Comparison of ENCODE assay signal across 9 cellular contexts in genomic region chr1:82861749-82862148, GRCh38.
"Had no signal": no experiment of that assay in that cellular context is flagged by ENCODE, and none has a peak within 500 bp of the region (broad histone marks: within the 10 kb centered on the region; RNA-seq: fewer than 3 reads in every experiment).

No MANE protein-coding gene starts in this region.

- H3K4me3 Mint-ChIP-seq: H9, HFFc6, IgD-negative memory B cell had no signal

- H2AFZ ChIP-seq: GM23248 had no signal

- FAIRE-seq: H54 had no signal

- H3K27ac ChIP-seq: GM23248, HL-60 had no signal

- DNase-seq: GM23248, GOT3, H9, HCEC 1CT, HFFc6, KG1 had no signal

- H3K9me3 Mint-ChIP-seq: H9 had no signal

- H3K4me3 ChIP-seq: GM23248 had no signal

- H3K9ac ChIP-seq: GM23248 had no signal

- H3K27ac Mint-ChIP-seq: H9, HFFc6, IgD-negative memory B cell had no signal

- H3K36me3 Mint-ChIP-seq: IgD-negative memory B cell had no signal
